Comparison of ENCODE assay signal across 22 cellular contexts in the genomic region with DNA sequence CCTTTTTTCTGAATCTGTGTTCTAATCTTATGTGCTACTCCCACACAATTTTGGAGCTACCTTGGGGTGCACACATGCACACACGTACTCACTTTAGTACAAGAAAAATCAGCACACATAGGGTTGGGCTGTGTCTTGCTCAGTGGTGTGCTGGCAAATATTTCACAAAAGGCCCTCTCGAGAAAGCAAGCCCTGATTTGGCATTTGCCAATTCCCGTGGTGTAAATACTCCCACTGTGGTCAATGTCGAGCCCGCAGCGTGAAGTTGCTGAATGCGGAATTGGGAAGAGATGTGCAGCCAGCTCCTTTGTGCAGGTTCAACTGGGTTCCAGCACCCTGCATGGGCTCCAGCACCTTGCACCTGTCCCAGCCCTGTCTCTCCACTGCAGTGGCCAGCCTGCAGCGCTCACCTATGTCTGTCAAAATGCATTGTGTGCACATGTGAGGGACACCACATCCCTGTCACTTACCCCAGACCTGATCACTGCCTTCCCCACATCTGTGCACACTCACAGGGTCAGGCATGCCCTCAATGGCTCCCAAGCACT.
"Had no signal": no experiment of that assay in that cellular context is flagged by ENCODE, and none has a peak within 500 bp of the region (broad histone marks: within the 10 kb centered on the region; RNA-seq: fewer than 3 reads in every experiment).

No MANE protein-coding gene starts in this region.

- H3K27ac ChIP-seq: esophagus squamous epithelium, gastroesophageal sphincter, right atrium auricular region, suprapubic skin, thyroid gland, upper lobe of left lung, vagina had no signal

- FAIRE-seq: colon had no signal

- H3K9me3 Mint-ChIP-seq: dendritic cell treated with granulocyte-macrophage colony-stimulating factor and Interleukin-4, amounts not matched to agents 40 ng/mL and 50 ng/mL, for 4 days; effector memory CD8-positive, alpha-beta T cell; immature natural killer cell; stimulated activated effector memory CD8-positive, alpha-beta T cell treated with anti-CD3 and anti-CD28 coated beads, Interleukin-12 subunit alpha, Interleukin-12 subunit beta, amount 100 ng/mL, for 72 hours had no signal

- H3K4me3 Mint-ChIP-seq: dendritic cell treated with granulocyte-macrophage colony-stimulating factor and Interleukin-4, amounts not matched to agents 40 ng/mL and 50 ng/mL, for 4 days; effector memory CD8-positive, alpha-beta T cell; immature natural killer cell; naive B cell; stimulated activated effector memory CD8-positive, alpha-beta T cell treated with anti-CD3 and anti-CD28 coated beads, Interleukin-12 subunit alpha, Interleukin-12 subunit beta, amount 100 ng/mL, for 72 hours had no signal

- H3K27ac Mint-ChIP-seq: dendritic cell treated with granulocyte-macrophage colony-stimulating factor and Interleukin-4, amounts not matched to agents 40 ng/mL and 50 ng/mL, for 4 days; effector memory CD8-positive, alpha-beta T cell; immature natural killer cell; naive B cell; stimulated activated effector memory CD8-positive, alpha-beta T cell treated with anti-CD3 and anti-CD28 coated beads, Interleukin-12 subunit alpha, Interleukin-12 subunit beta, amount 100 ng/mL, for 72 hours had no signal

- H3K4me1 ChIP-seq: gastroesophageal sphincter, right atrium auricular region, suprapubic skin, vagina had no signal

- H3K27me3 ChIP-seq: right atrium auricular region, thyroid gland, upper lobe of left lung, vagina had no signal

- DNase-seq: effector memory CD8-positive, alpha-beta T cell; esophagus squamous epithelium; foreskin fibroblast; immature natural killer cell; left ventricle myocardium superior; mesenchymal stem cell; naive B cell; stimulated activated CD4-positive, alpha-beta T cell treated with anti-CD3 and anti-CD28 coated beads, Interleukin-4, amount 100 ng/mL, for 1 hour; stimulated activated CD8-positive, alpha-beta memory T cell treated with anti-CD3 and anti-CD28 coated beads, Interleukin-4, amount 100 ng/mL, for 48 hours; stimulated activated naive CD8-positive, alpha-beta T cell treated with anti-CD3 and anti-CD28 coated beads, Interleukin-15, Interleukin-2, amounts not matched to agents 100 U/mL and 50 U/mL, for 24 hours; upper lobe of left lung had no signal

- ATAC-seq: effector memory CD8-positive, alpha-beta T cell; gastroesophageal sphincter; left colon; left ventricle myocardium superior; stimulated activated effector memory CD8-positive, alpha-beta T cell treated with anti-CD3 and anti-CD28 coated beads, Interleukin-12 subunit alpha, Interleukin-12 subunit beta, amount 100 ng/mL, for 72 hours; stimulated activated naive CD8-positive, alpha-beta T cell treated with anti-CD3 and anti-CD28 coated beads, Interleukin-15, Interleukin-2, amounts not matched to agents 100 U/mL and 50 U/mL, for 24 hours had no signal

- H3K4me3 ChIP-seq: esophagus squamous epithelium, gastroesophageal sphincter, lung, right atrium auricular region, smooth muscle cell, suprapubic skin, thyroid gland, upper lobe of left lung, vagina had no signal

- H3K36me3 Mint-ChIP-seq: immature natural killer cell; stimulated activated effector memory CD8-positive, alpha-beta T cell treated with anti-CD3 and anti-CD28 coated beads, Interleukin-12 subunit alpha, Interleukin-12 subunit beta, amount 100 ng/mL, for 72 hours had no signal

- H3K4me1 Mint-ChIP-seq: immature natural killer cell; stimulated activated effector memory CD8-positive, alpha-beta T cell treated with anti-CD3 and anti-CD28 coated beads, Interleukin-12 subunit alpha, Interleukin-12 subunit beta, amount 100 ng/mL, for 72 hours had no signal

- H3K4me2 ChIP-seq: smooth muscle cell had no signal

- H3K9me3 ChIP-seq: right atrium auricular region, suprapubic skin, thyroid gland, upper lobe of left lung, vagina had no signal

- H3K36me3 ChIP-seq: esophagus squamous epithelium, gastroesophageal sphincter, right atrium auricular region, suprapubic skin, thyroid gland, upper lobe of left lung, vagina had no signal
